Comparison of ENCODE assay signal across 24 cellular contexts in genomic region chr20:52365688-52366087, GRCh38.
"Had no signal": no experiment of that assay in that cellular context is flagged by ENCODE, and none has a peak within 500 bp of the region (broad histone marks: within the 10 kb centered on the region; RNA-seq: fewer than 3 reads in every experiment).

No MANE protein-coding gene starts in this region.

- H3K4me3 Mint-ChIP-seq: dendritic cell treated with granulocyte-macrophage colony-stimulating factor and Interleukin-4, amounts not matched to agents 40 ng/mL and 50 ng/mL, for 4 days; memory B cell; naive thymus-derived CD4-positive, alpha-beta T cell had no signal

- H3K4me3 ChIP-seq: colonic mucosa, esophagus squamous epithelium, gastrocnemius medialis, heart right ventricle, left lung, lower lobe of right lung had no signal

- H3K9me3 Mint-ChIP-seq: dendritic cell treated with granulocyte-macrophage colony-stimulating factor and Interleukin-4, amounts not matched to agents 40 ng/mL and 50 ng/mL, for 4 days; memory B cell had no signal

- H3K27ac Mint-ChIP-seq: dendritic cell treated with granulocyte-macrophage colony-stimulating factor and Interleukin-4, amounts not matched to agents 40 ng/mL and 50 ng/mL, for 4 days; memory B cell; naive thymus-derived CD4-positive, alpha-beta T cell had no signal

- ATAC-seq: gastrocnemius medialis; heart right ventricle; left cardiac atrium; left lung; left ventricle myocardium superior; lower lobe of right lung; naive thymus-derived CD4-positive, alpha-beta T cell had no signal

- DNase-seq: colonic mucosa; cortex of kidney; effector CD4-positive, alpha-beta T cell; effector memory CD4-positive, alpha-beta T cell; esophagus squamous epithelium; foreskin fibroblast; foreskin melanocyte; gastrocnemius medialis; glutamatergic neuron; head of caudate nucleus; heart right ventricle; hippocampal formation; left cardiac atrium; left lung; left ventricle myocardium superior; lower lobe of right lung; mesendoderm; midbrain; naive thymus-derived CD4-positive, alpha-beta T cell had no signal

- H3K36me3 Mint-ChIP-seq: memory B cell had no signal

- H3K4me1 ChIP-seq: colonic mucosa, esophagus squamous epithelium, gastrocnemius medialis, heart right ventricle, left lung, lower lobe of right lung had no signal

- H3K4me1 Mint-ChIP-seq: memory B cell had no signal

- H3K27me3 ChIP-seq: colonic mucosa, gastrocnemius medialis, left lung had no signal

- H3K9me3 ChIP-seq: colonic mucosa, esophagus squamous epithelium, gastrocnemius medialis, heart right ventricle, left lung, lower lobe of right lung had no signal

- H3K36me3 ChIP-seq: colonic mucosa, esophagus squamous epithelium, gastrocnemius medialis, heart right ventricle, left lung, lower lobe of right lung had no signal

- FAIRE-seq: endothelial cell of umbilical vein, islet of Langerhans, keratinocyte had no signal

- H3K27ac ChIP-seq: colonic mucosa, esophagus squamous epithelium, gastrocnemius medialis, heart right ventricle, left lung, lower lobe of right lung had no signal

- H3K27me3 Mint-ChIP-seq: dendritic cell treated with granulocyte-macrophage colony-stimulating factor and Interleukin-4, amounts not matched to agents 40 ng/mL and 50 ng/mL, for 4 days had no signal
